Comparison of ENCODE assay signal across 5 cellular contexts in genomic region chr10:65778753-65779152, GRCh38.
"Had no signal": no experiment of that assay in that cellular context is flagged by ENCODE, and none has a peak within 500 bp of the region (broad histone marks: within the 10 kb centered on the region; RNA-seq: fewer than 3 reads in every experiment).

No MANE protein-coding gene starts in this region.

- H3K4me3 ChIP-seq: GM23338, K562 had no signal

- ATAC-seq: GM23338, K562 had no signal

- DNase-seq: H9, HCEC 1CT, IMR-90 had no signal
